ENCODE assay signal across 1 cellular context in the genomic region with DNA sequence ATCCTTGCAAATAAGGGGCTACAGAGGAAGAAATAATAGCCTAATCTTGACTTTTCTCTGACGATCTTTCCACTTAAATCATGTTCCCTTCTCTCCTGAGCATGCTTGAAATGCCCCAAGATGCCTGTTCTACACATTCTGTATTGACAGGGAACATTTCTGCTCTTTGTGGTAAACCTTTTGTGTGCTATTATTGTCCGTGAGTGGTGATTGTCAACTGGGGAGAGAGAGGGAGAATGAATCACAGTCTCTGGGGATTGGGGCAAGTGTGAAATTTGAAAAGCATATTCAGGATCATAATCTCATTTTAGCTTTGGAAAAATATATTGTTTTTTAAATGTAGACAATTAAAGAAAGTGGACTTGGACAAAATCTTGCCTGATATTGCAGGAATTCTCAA.
TF ChIP-seq lines count a peak whose summit lies in the region.

No MANE protein-coding gene starts in this region.

TF ChIP-seq in WTC11, 78 proteins besides CTCF, POLR2A, EP300 and RAD21 (continued from another document):
- TF ChIP-seq, protein P1, sequence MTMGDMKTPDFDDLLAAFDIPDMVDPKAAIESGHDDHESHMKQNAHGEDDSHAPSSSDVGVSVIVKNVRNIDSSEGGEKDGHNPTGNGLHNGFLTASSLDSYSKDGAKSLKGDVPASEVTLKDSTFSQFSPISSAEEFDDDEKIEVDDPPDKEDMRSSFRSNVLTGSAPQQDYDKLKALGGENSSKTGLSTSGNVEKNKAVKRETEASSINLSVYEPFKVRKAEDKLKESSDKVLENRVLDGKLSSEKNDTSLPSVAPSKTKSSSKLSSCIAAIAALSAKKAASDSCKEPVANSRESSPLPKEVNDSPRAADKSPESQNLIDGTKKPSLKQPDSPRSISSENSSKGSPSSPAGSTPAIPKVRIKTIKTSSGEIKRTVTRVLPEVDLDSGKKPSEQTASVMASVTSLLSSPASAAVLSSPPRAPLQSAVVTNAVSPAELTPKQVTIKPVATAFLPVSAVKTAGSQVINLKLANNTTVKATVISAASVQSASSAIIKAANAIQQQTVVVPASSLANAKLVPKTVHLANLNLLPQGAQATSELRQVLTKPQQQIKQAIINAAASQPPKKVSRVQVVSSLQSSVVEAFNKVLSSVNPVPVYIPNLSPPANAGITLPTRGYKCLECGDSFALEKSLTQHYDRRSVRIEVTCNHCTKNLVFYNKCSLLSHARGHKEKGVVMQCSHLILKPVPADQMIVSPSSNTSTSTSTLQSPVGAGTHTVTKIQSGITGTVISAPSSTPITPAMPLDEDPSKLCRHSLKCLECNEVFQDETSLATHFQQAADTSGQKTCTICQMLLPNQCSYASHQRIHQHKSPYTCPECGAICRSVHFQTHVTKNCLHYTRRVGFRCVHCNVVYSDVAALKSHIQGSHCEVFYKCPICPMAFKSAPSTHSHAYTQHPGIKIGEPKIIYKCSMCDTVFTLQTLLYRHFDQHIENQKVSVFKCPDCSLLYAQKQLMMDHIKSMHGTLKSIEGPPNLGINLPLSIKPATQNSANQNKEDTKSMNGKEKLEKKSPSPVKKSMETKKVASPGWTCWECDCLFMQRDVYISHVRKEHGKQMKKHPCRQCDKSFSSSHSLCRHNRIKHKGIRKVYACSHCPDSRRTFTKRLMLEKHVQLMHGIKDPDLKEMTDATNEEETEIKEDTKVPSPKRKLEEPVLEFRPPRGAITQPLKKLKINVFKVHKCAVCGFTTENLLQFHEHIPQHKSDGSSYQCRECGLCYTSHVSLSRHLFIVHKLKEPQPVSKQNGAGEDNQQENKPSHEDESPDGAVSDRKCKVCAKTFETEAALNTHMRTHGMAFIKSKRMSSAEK (CRISPR knock-in tag; IDR thresholded peaks at IDR 0.05; ENCODE audit: borderline replicate concordance): no peak
- TF ChIP-seq ZNF263 (CRISPR knock-in tag; IDR thresholded peaks at IDR 0.05; ENCODE audit: low read depth) (no peak), SOX15 (CRISPR knock-in tag; IDR thresholded peaks at IDR 0.05) (no peak), OVOL2 (CRISPR knock-in tag; IDR thresholded peaks at IDR 0.05; ENCODE audit: borderline replicate concordance) (no peak), ZNF416 (CRISPR knock-in tag; IDR thresholded peaks at IDR 0.05) (no peak), NR3C1 (CRISPR knock-in tag; conservative IDR thresholded peaks at IDR 0.05; ENCODE audit: low read depth) (no peak), TEAD1 (CRISPR knock-in tag; IDR thresholded peaks at IDR 0.05) (no peak), NFATC4 (CRISPR knock-in tag; IDR thresholded peaks at IDR 0.05) (no peak), ZNF232 (CRISPR knock-in tag; IDR thresholded peaks at IDR 0.05) (no peak), NFE2L1 (CRISPR knock-in tag; IDR thresholded peaks at IDR 0.05) (no peak), NR1H2 (CRISPR knock-in tag; IDR thresholded peaks at IDR 0.05) (no peak), FOXJ3 (CRISPR knock-in tag; IDR thresholded peaks at IDR 0.05; ENCODE audit: borderline replicate concordance) (no peak), ZNF396 (CRISPR knock-in tag; IDR thresholded peaks at IDR 0.05; ENCODE audit: borderline replicate concordance) (no peak)
- TF ChIP-seq, protein P2, sequence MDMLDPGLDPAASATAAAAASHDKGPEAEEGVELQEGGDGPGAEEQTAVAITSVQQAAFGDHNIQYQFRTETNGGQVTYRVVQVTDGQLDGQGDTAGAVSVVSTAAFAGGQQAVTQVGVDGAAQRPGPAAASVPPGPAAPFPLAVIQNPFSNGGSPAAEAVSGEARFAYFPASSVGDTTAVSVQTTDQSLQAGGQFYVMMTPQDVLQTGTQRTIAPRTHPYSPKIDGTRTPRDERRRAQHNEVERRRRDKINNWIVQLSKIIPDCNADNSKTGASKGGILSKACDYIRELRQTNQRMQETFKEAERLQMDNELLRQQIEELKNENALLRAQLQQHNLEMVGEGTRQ (CRISPR knock-in tag; IDR thresholded peaks at IDR 0.05): no peak
- TF ChIP-seq, protein P3, sequence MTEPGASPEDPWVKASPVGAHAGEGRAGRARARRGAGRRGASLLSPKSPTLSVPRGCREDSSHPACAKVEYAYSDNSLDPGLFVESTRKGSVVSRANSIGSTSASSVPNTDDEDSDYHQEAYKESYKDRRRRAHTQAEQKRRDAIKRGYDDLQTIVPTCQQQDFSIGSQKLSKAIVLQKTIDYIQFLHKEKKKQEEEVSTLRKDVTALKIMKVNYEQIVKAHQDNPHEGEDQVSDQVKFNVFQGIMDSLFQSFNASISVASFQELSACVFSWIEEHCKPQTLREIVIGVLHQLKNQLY (CRISPR knock-in tag; IDR thresholded peaks at IDR 0.05): no peak
- TF ChIP-seq, protein P4, sequence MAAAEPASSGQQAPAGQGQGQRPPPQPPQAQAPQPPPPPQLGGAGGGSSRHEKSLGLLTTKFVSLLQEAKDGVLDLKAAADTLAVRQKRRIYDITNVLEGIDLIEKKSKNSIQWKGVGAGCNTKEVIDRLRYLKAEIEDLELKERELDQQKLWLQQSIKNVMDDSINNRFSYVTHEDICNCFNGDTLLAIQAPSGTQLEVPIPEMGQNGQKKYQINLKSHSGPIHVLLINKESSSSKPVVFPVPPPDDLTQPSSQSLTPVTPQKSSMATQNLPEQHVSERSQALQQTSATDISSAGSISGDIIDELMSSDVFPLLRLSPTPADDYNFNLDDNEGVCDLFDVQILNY (CRISPR knock-in tag; IDR thresholded peaks at IDR 0.05): no peak
- TF ChIP-seq, protein P5, sequence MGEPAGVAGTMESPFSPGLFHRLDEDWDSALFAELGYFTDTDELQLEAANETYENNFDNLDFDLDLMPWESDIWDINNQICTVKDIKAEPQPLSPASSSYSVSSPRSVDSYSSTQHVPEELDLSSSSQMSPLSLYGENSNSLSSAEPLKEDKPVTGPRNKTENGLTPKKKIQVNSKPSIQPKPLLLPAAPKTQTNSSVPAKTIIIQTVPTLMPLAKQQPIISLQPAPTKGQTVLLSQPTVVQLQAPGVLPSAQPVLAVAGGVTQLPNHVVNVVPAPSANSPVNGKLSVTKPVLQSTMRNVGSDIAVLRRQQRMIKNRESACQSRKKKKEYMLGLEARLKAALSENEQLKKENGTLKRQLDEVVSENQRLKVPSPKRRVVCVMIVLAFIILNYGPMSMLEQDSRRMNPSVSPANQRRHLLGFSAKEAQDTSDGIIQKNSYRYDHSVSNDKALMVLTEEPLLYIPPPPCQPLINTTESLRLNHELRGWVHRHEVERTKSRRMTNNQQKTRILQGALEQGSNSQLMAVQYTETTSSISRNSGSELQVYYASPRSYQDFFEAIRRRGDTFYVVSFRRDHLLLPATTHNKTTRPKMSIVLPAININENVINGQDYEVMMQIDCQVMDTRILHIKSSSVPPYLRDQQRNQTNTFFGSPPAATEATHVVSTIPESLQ (CRISPR knock-in tag; IDR thresholded peaks at IDR 0.05): no peak
- TF ChIP-seq, protein P6, sequence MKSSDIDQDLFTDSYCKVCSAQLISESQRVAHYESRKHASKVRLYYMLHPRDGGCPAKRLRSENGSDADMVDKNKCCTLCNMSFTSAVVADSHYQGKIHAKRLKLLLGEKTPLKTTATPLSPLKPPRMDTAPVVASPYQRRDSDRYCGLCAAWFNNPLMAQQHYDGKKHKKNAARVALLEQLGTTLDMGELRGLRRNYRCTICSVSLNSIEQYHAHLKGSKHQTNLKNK (CRISPR knock-in tag; IDR thresholded peaks at IDR 0.05): no peak
- TF ChIP-seq, protein P7, sequence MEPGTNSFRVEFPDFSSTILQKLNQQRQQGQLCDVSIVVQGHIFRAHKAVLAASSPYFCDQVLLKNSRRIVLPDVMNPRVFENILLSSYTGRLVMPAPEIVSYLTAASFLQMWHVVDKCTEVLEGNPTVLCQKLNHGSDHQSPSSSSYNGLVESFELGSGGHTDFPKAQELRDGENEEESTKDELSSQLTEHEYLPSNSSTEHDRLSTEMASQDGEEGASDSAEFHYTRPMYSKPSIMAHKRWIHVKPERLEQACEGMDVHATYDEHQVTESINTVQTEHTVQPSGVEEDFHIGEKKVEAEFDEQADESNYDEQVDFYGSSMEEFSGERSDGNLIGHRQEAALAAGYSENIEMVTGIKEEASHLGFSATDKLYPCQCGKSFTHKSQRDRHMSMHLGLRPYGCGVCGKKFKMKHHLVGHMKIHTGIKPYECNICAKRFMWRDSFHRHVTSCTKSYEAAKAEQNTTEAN (CRISPR knock-in tag; IDR thresholded peaks at IDR 0.05): no peak
